Comparison of ENCODE assay signal across 3 cellular contexts in the genomic region with DNA sequence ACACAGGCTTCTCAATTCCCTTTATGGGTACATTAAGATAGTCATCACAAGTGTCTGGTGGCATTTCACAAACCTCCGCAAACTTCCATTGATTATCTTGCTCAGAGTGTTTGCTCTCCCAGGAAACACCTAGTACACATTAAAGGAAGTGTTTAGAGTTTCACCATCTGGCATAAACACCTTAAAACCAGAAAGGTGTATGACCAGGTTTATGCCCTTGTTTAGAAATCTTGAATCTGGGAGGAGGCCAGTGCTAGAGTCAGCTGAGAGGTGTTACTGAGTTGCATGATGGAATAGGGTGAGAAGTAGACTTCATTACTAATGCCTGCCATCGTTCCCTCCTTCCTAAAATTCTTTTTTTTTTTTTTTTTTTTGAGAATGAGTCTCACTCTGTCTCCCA.
"Had no signal": no experiment of that assay in that cellular context is flagged by ENCODE, and none has a peak within 500 bp of the region (broad histone marks: within the 10 kb centered on the region; RNA-seq: fewer than 3 reads in every experiment).

No MANE protein-coding gene starts in this region.

- H3K4me3 ChIP-seq: GM12878 had no signal

- DNase-seq: GDM1, GF-D8 had no signal

- ATAC-seq: GM12878 had no signal
